In genomic region chr3:22496641-22497040, GRCh38 we compare ENCODE assay signal across 16 cellular contexts.
DNase-seq lines count a peak whose midpoint lies in the region; ATAC-seq and TF ChIP-seq lines count a peak whose summit lies in the region.
"Had no signal": no experiment of that assay in that cellular context is flagged by ENCODE, and none has a peak within 500 bp of the region (broad histone marks: within the 10 kb centered on the region; RNA-seq: fewer than 3 reads in every experiment).

No MANE protein-coding gene starts in this region.

- no peaks in the 10 kb centered on the region for H3K27me3 ChIP-seq in CD4-positive, alpha-beta T cell (ENCODE audit: control insufficient read depth, insufficient read depth, low read length)
- H3K27me3 ChIP-seq: BLaER1 had no signal

- H3K27me3 Mint-ChIP-seq in activated naive CD8-positive, alpha-beta T cell treated with anti-CD3 and anti-CD28 coated beads for 36 hours, result no peaks in the 10 kb centered on the region
- H3K27me3 Mint-ChIP-seq in activated naive CD8-positive, alpha-beta T cell treated with anti-CD3 and anti-CD28 coated beads, Interleukin-2, amount 50 U/mL, for 24 hours, result no peaks in the 10 kb centered on the region
- H3K27me3 Mint-ChIP-seq in CD4-positive, alpha-beta T cell, result no peaks in the 10 kb centered on the region

- ATAC-seq in activated naive CD8-positive, alpha-beta T cell treated with anti-CD3 and anti-CD28 coated beads, Interleukin-2, amount 50 U/mL, for 24 hours, result no peak
- no peak for ATAC-seq in HG02870 (IDR thresholded peaks at IDR 0.05; ENCODE audit: unreplicated experiment)
- ATAC-seq in CD4-positive, alpha-beta T cell (ENCODE audit: poor library complexity), result no peak
- ATAC-seq: GM23338, HepG2 had no signal

- H3K4me1 Mint-ChIP-seq in activated naive CD8-positive, alpha-beta T cell treated with anti-CD3 and anti-CD28 coated beads for 36 hours, result no peaks in the 10 kb centered on the region
- no peaks in the 10 kb centered on the region for H3K4me1 Mint-ChIP-seq in activated naive CD8-positive, alpha-beta T cell treated with anti-CD3 and anti-CD28 coated beads, Interleukin-2, amount 50 U/mL, for 24 hours
- H3K4me1 Mint-ChIP-seq in CD4-positive, alpha-beta T cell (ENCODE audit: low read depth), result no peaks in the 10 kb centered on the region

- TF ChIP-seq CTCF in choroid plexus epithelial cell (conservative IDR thresholded peaks at IDR 0.05; ENCODE audit: low read depth, low read length), result no peak
- no peak for TF ChIP-seq CTCF in foreskin fibroblast (IDR thresholded peaks at IDR 0.05; ENCODE audit: low read depth, low read length)
- no peak for TF ChIP-seq CTCF in CD4-positive, alpha-beta T cell (IDR thresholded peaks at IDR 0.05)

- no peak overlapping the region for H3K27ac ChIP-seq in CD4-positive, alpha-beta T cell (ENCODE audit: low read depth, low read length)
- H3K27ac ChIP-seq: 22Rv1, BLaER1 had no signal

- H3K4me3 Mint-ChIP-seq in activated naive CD8-positive, alpha-beta T cell treated with anti-CD3 and anti-CD28 coated beads for 36 hours, result no peak overlapping the region
- no peak overlapping the region for H3K4me3 Mint-ChIP-seq in activated naive CD8-positive, alpha-beta T cell treated with anti-CD3 and anti-CD28 coated beads, Interleukin-2, amount 50 U/mL, for 24 hours
- H3K4me3 Mint-ChIP-seq in CD4-positive, alpha-beta T cell, result no peak overlapping the region
- H3K4me3 Mint-ChIP-seq: GM23338, H9 had no signal

- CTCF ChIA-PET in CD4-positive, alpha-beta T cell (lab: Charles Lee), result no interaction called here

- POLR2A ChIA-PET in CD4-positive, alpha-beta T cell (lab: Charles Lee), result no interaction called here

- no peaks in the 10 kb centered on the region for H3K9me3 ChIP-seq in CD4-positive, alpha-beta T cell (ENCODE audit: control insufficient read depth, low read length)
- H3K9me3 ChIP-seq: BLaER1 had no signal

- H3K4me3 ChIP-seq in choroid plexus epithelial cell (ENCODE audit: low read depth, low read length), result no peak overlapping the region
- H3K4me3 ChIP-seq in foreskin fibroblast (ENCODE audit: low read depth in 1 of 2, low read length in 2 of 2), result no peak overlapping the region
- H3K4me3 ChIP-seq: BLaER1, GM23338 had no signal

- H3K9me3 Mint-ChIP-seq in activated naive CD8-positive, alpha-beta T cell treated with anti-CD3 and anti-CD28 coated beads for 36 hours, result no peaks in the 10 kb centered on the region
- H3K9me3 Mint-ChIP-seq in activated naive CD8-positive, alpha-beta T cell treated with anti-CD3 and anti-CD28 coated beads, Interleukin-2, amount 50 U/mL, for 24 hours, result peaks cover 5% of the 10 kb centered on the region
- H3K9me3 Mint-ChIP-seq in CD4-positive, alpha-beta T cell, result peaks cover 5% of the 10 kb centered on the region
- H3K9me3 Mint-ChIP-seq: GM23338, H9 had no signal

- no peak for DNase-seq in activated naive CD8-positive, alpha-beta T cell treated with anti-CD3 and anti-CD28 coated beads for 36 hours
- no peak for DNase-seq in activated naive CD8-positive, alpha-beta T cell treated with anti-CD3 and anti-CD28 coated beads, Interleukin-2, amount 50 U/mL, for 24 hours
- peak; percentile 13 for DNase-seq in choroid plexus epithelial cell (ENCODE audit: low read depth)
- DNase-seq in foreskin fibroblast, result peak; percentile 10 to 58
- DNase-seq in CD4-positive, alpha-beta T cell, result no peak
- no peak for DNase-seq in RKO (ENCODE audit: low spot score)
- DNase-seq: AML-193, Calu3, DMS 273 treated with DMSO at 0.1 percent for 48 hours, DMS79, H9 had no signal

- H3K27ac Mint-ChIP-seq in activated naive CD8-positive, alpha-beta T cell treated with anti-CD3 and anti-CD28 coated beads for 36 hours, result peak overlapping the region; percentile 26
- no peak overlapping the region for H3K27ac Mint-ChIP-seq in activated naive CD8-positive, alpha-beta T cell treated with anti-CD3 and anti-CD28 coated beads, Interleukin-2, amount 50 U/mL, for 24 hours
- H3K27ac Mint-ChIP-seq in CD4-positive, alpha-beta T cell, result no peak overlapping the region
- H3K27ac Mint-ChIP-seq: GM23338, H9 had no signal

- H3K36me3 Mint-ChIP-seq in activated naive CD8-positive, alpha-beta T cell treated with anti-CD3 and anti-CD28 coated beads for 36 hours, result no peaks in the 10 kb centered on the region
- H3K36me3 Mint-ChIP-seq in activated naive CD8-positive, alpha-beta T cell treated with anti-CD3 and anti-CD28 coated beads, Interleukin-2, amount 50 U/mL, for 24 hours (ENCODE audit: low read depth), result no peaks in the 10 kb centered on the region
- no peaks in the 10 kb centered on the region for H3K36me3 Mint-ChIP-seq in CD4-positive, alpha-beta T cell (ENCODE audit: low read depth)

- intact Hi-C loops in CD4-positive, alpha-beta T cell (cut with DNase I, micrococcal nuclease), result no loop called here

Comparison
In these comparisons a context has a peak if more than half of its experiments do, and no peak if none do; other contexts are left out.
1. DNase-seq: peak in choroid plexus epithelial cell (single experiment) and foreskin fibroblast (2 of 2); none in activated naive CD8-positive, alpha-beta T cell treated with anti-CD3 and anti-CD28 coated beads for 36 hours (single experiment), activated naive CD8-positive, alpha-beta T cell treated with anti-CD3 and anti-CD28 coated beads, Interleukin-2, amount 50 U/mL, for 24 hours (single experiment), CD4-positive, alpha-beta T cell (0 of 10) and RKO (single experiment).